ENCODE assay signal across 22 cellular contexts in genomic region chr4:87807402-87807801, GRCh38. TPM values are rescaled to one million over a fixed set of nuclear protein-coding genes. Genes with fewer than 3 reads are reported as not detected.
DNase-seq lines count a peak whose midpoint lies in the region; ATAC-seq and TF ChIP-seq lines count a peak whose summit lies in the region.
"Had no signal": no experiment of that assay in that cellular context is flagged by ENCODE, and none has a peak within 500 bp of the region (broad histone marks: within the 10 kb centered on the region; RNA-seq: fewer than 3 reads in every experiment).

No MANE protein-coding gene starts in this region.

- no peak overlapping the region for H2AFZ ChIP-seq in PC-3 (ENCODE audit: low read length)
- H2AFZ ChIP-seq: GM23338 had no signal

- TF ChIP-seq CTCF in PC-3 (conservative IDR thresholded peaks at IDR 0.05; ENCODE audit: low read depth, low read length) (no peak), fibroblast of villous mesenchyme (IDR thresholded peaks at IDR 0.05; ENCODE audit: insufficient read depth, low read depth, low read length) (no peak), upper lobe of right lung (IDR thresholded peaks at IDR 0.05) (no peak)

- no peaks in the 10 kb centered on the region for H3K27me3 ChIP-seq in right cardiac atrium (ENCODE audit: control insufficient read depth, insufficient read depth)
- no peaks in the 10 kb centered on the region for H3K27me3 ChIP-seq in PC-3 (ENCODE audit: low read length)
- H3K27me3 ChIP-seq in upper lobe of right lung: no peaks in the 10 kb centered on the region
- H3K27me3 ChIP-seq: cardiac muscle cell, thyroid gland had no signal

- BruUV-seq in PC-3 (replicated peaks; lab: Mats Ljungman, UMichigan): no TSS peak

- H3K27ac ChIP-seq in right cardiac atrium (ENCODE audit: low read length): no peak overlapping the region
- no peak overlapping the region for H3K27ac ChIP-seq in PC-3 (ENCODE audit: low read length)
- H3K27ac ChIP-seq in upper lobe of right lung: no peak overlapping the region
- H3K27ac ChIP-seq: A549, cardiac muscle cell, psoas muscle, thyroid gland had no signal

- H3K9me2 ChIP-seq in PC-3 (replicated peaks; ENCODE audit: low read length): no peaks in the 10 kb centered on the region

- 65% methylated on average over 3 of the region's 3 CpGs for WGBS in right cardiac atrium

- peak; percentile 55 for ATAC-seq in Right ventricle myocardium superior (ENCODE audit: poor library complexity)
- ATAC-seq in right cardiac atrium: no peak
- ATAC-seq in PC-3: no peak
- ATAC-seq in upper lobe of right lung: peak; percentile 69
- ATAC-seq: A549, GM23338 had no signal

- no peaks in the 10 kb centered on the region for H3K79me2 ChIP-seq in PC-3 (ENCODE audit: low read length)

- H4K20me1 ChIP-seq in PC-3 (ENCODE audit: low read length): no peaks in the 10 kb centered on the region

- H3K4me3 ChIP-seq in right cardiac atrium (ENCODE audit: low read length) (no peak overlapping the region), PC-3 (ENCODE audit: low read length) (no peak overlapping the region), fibroblast of villous mesenchyme (ENCODE audit: low read depth, low read length) (no peak overlapping the region), upper lobe of right lung (no peak overlapping the region)
- H3K4me3 ChIP-seq: A549, cardiac muscle cell, GM23338, psoas muscle, thyroid gland had no signal

- H3K36me3 ChIP-seq in PC-3 (ENCODE audit: low read depth, low read length): no peaks in the 10 kb centered on the region
- H3K36me3 ChIP-seq in upper lobe of right lung: no peaks in the 10 kb centered on the region
- H3K36me3 ChIP-seq: cardiac muscle cell, thyroid gland had no signal

- POLR2A ChIA-PET in PC-3 (lab: Charles Lee; ENCODE audit: unreplicated experiment): no interaction called here

- H3K4me2 ChIP-seq in PC-3 (ENCODE audit: low read length): no peak overlapping the region
- H3K4me2 ChIP-seq: A549, GM23338 had no signal

- H3K9ac ChIP-seq in PC-3 (ENCODE audit: low read length): no peak overlapping the region

- DNase-seq in Right ventricle myocardium superior (no peak), right cardiac atrium (no peak), PC-3 (peak; percentile 11), fibroblast of villous mesenchyme (ENCODE audit: low read depth) (peak; percentile 75), upper lobe of right lung (no peak), epidermal melanocyte (ENCODE audit: insufficient read length, low spot score) (no peak), NCI-H69 (lab: John Stamatoyannopoulos, UW) (no peak)
- DNase-seq in activated CD4-positive, CD25-positive, alpha-beta regulatory T cell (lab: John Stamatoyannopoulos, UW): no peak
- DNase-seq: CD4-positive, alpha-beta memory T cell; islet precursor cell; mesendoderm; NCI-H187; NCI-H345; nephron progenitor cell; psoas muscle; SHP77 treated with DMSO at 0.1 percent for 48 hours; thyroid gland had no signal

- no peaks in the 10 kb centered on the region for H3K9me3 ChIP-seq in right cardiac atrium (ENCODE audit: control insufficient read depth, low read length)
- H3K9me3 ChIP-seq in PC-3 (ENCODE audit: low read length): no peaks in the 10 kb centered on the region
- no peaks in the 10 kb centered on the region for H3K9me3 ChIP-seq in upper lobe of right lung
- H3K9me3 ChIP-seq: A549, psoas muscle, thyroid gland had no signal

- H3K4me1 ChIP-seq in right cardiac atrium (ENCODE audit: control insufficient read depth, insufficient read depth, low read length): no peaks in the 10 kb centered on the region
- H3K4me1 ChIP-seq in PC-3 (ENCODE audit: insufficient read depth, low read length): peaks cover 10% of the 10 kb centered on the region
- no peaks in the 10 kb centered on the region for H3K4me1 ChIP-seq in upper lobe of right lung
- H3K4me1 ChIP-seq: A549, psoas muscle, thyroid gland had no signal

- peaks cover 6% of the 10 kb centered on the region for H3F3A ChIP-seq in PC-3 (ENCODE audit: low read length, unreplicated experiment)

- CTCF ChIA-PET in PC-3 (lab: Charles Lee): no interaction called here

- intact Hi-C loops in Right ventricle myocardium superior (cut with DNase I): no loop called here
- intact Hi-C loops in right cardiac atrium (cut with DNase I): no loop called here
- intact Hi-C loops in PC-3 (cut with micrococcal nuclease): no loop called here
- intact Hi-C loops in upper lobe of right lung (cut with DNase I): no loop called here

RNA-seq across cellular contexts. Expression of gene IBSP, which starts 8.0 kb away (rescaled TPM):
- total RNA-seq in Right ventricle myocardium superior (not detected), right cardiac atrium (not detected), PC-3 (2014; rRNA removed) (not detected in 2 replicates), fibroblast of villous mesenchyme (not detected in 2 replicates), upper lobe of right lung (not detected)
- 0.07 TPM for polyA plus RNA-seq in right cardiac atrium
- total RNA-seq: cardiac muscle cell; CD4-positive, alpha-beta memory T cell; GM23338; M059J; psoas muscle; thyroid gland had no signal
- polyA plus RNA-seq: A549; cardiac muscle cell; CD4-positive, alpha-beta memory T cell; esophagus; GM23338; psoas muscle had no signal

RNA-seq across cellular contexts. Expression of gene MEPE, which starts 25.4 kb away (rescaled TPM):
- total RNA-seq in Right ventricle myocardium superior (not detected), right cardiac atrium (not detected), PC-3 (2014; rRNA removed) (not detected in 2 replicates), fibroblast of villous mesenchyme (not detected in 2 replicates), upper lobe of right lung (not detected)
- not detected for polyA plus RNA-seq in right cardiac atrium
- total RNA-seq: cardiac muscle cell; CD4-positive, alpha-beta memory T cell; GM23338; psoas muscle; thyroid gland had no signal
- polyA plus RNA-seq: A549; cardiac muscle cell; CD4-positive, alpha-beta memory T cell; esophagus; GM23338; psoas muscle had no signal

Comparison
In these comparisons a context has a peak if more than half of its experiments do, and no peak if none do; other contexts are left out.
1. ATAC-seq: peak in Right ventricle myocardium superior (single experiment) and upper lobe of right lung (single experiment); none in right cardiac atrium (0 of 2) and PC-3 (single experiment).
2. DNase-seq: peak in PC-3 (single experiment) and fibroblast of villous mesenchyme (single experiment); none in Right ventricle myocardium superior (single experiment), right cardiac atrium (0 of 3), upper lobe of right lung (single experiment), activated CD4-positive, CD25-positive, alpha-beta regulatory T cell (0 of 4), epidermal melanocyte (single experiment) and NCI-H69 (single experiment).